In the genomic region with DNA sequence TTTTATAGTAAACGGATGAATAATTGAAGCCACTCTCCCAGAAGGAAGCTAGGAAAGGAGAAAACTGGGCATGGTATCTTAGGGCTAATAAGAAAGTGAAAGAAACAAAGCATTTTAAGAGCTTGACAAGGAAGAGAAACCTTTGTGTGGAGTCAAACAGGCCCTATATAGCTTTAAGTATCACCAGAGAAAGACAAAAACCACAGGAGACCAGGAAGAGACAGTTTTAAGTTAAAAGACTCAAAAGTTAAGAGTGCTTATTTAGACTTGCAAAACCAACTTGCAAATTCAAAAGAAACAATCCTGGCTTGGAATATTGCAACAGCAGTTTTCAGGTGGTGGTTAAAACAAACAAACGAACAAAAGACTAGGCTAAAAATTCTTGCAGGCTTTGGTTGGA, we compare ENCODE assay signal across 12 cellular contexts. TPM values are rescaled to one million over a fixed set of nuclear protein-coding genes. Genes with fewer than 3 reads are reported as not detected.
DNase-seq lines count a peak whose midpoint lies in the region; ATAC-seq and TF ChIP-seq lines count a peak whose summit lies in the region.
"Had no signal": no experiment of that assay in that cellular context is flagged by ENCODE, and none has a peak within 500 bp of the region (broad histone marks: within the 10 kb centered on the region; RNA-seq: fewer than 3 reads in every experiment).

No MANE protein-coding gene starts in this region.

- peaks cover 0 to 3% (median 0%) of the 10 kb centered on the region in 3 donors for H3K9me3 Mint-ChIP-seq in IgD-negative memory B cell

- no peaks in the 10 kb centered on the region for H3K36me3 Mint-ChIP-seq in IgD-negative memory B cell

- H3K4me3 ChIP-seq in GM12864 (ENCODE audit: low read depth, low read length) (peak overlapping the region; percentile 50), iPS-15b (ENCODE audit: low read depth, low read length) (peak overlapping the region; percentile 90)
- H3K4me3 ChIP-seq: gastrocnemius medialis, mucosa of descending colon had no signal

- H3K9me3 ChIP-seq in iPS-15b (ENCODE audit: control insufficient read depth, insufficient read depth, low read length) = no peaks in the 10 kb centered on the region
- H3K9me3 ChIP-seq: gastrocnemius medialis, mucosa of descending colon had no signal

- H3K4me1 ChIP-seq in iPS-15b (ENCODE audit: control insufficient read depth, insufficient read depth, low read length) = peaks cover 51% of the 10 kb centered on the region

- no peaks in the 10 kb centered on the region for H3K36me3 ChIP-seq in iPS-15b (ENCODE audit: control insufficient read depth, insufficient read depth, low read length)
- H3K36me3 ChIP-seq: gastrocnemius medialis had no signal

- no peak for DNase-seq in GM12864 (ENCODE audit: low read depth)
- no peak for DNase-seq in foreskin melanocyte
- DNase-seq in DMS153 (lab: John Stamatoyannopoulos, UW) = no peak
- DNase-seq in ureter (ENCODE audit: low spot score) = no peak
- DNase-seq: CD4-positive, alpha-beta memory T cell; gastrocnemius medialis; mucosa of descending colon; NK-92 treated with Interleukin-12 subunit alpha and Interleukin-12 subunit beta, amount 100 ng/mL, for 24 hours had no signal

- peaks cover 15% of the 10 kb centered on the region for H3K27me3 Mint-ChIP-seq in IgD-negative memory B cell

- peak overlapping the region; percentile 37 for H3K9ac ChIP-seq in iPS-15b (ENCODE audit: low read depth, low read length)

- TF ChIP-seq CTCF in GM12864 (IDR thresholded peaks at IDR 0.05; ENCODE audit: low read depth, low read length, missing control alignments) = no peak

- H3K27me3 ChIP-seq in iPS-15b (ENCODE audit: control insufficient read depth, insufficient read depth, low read length) = no peaks in the 10 kb centered on the region
- H3K27me3 ChIP-seq: gastrocnemius medialis had no signal

- ATAC-seq in GM21515 (IDR thresholded peaks at IDR 0.05; ENCODE audit: unreplicated experiment) (peak; percentile 48), HG02884 (IDR thresholded peaks at IDR 0.05; ENCODE audit: unreplicated experiment) (no peak)
- ATAC-seq: gastrocnemius medialis, mucosa of descending colon had no signal

- peaks cover 9 to 19% (median 17%) of the 10 kb centered on the region in 3 donors for H3K4me1 Mint-ChIP-seq in IgD-negative memory B cell

- H3K27ac Mint-ChIP-seq in IgD-negative memory B cell = no peak overlapping the region

- H3K4me3 Mint-ChIP-seq in IgD-negative memory B cell = peak overlapping the region in 3 of 4 donors; percentile 0 to 54 (median 13)

RNA-seq across cellular contexts. Expression of gene PAK1, which starts 3.4 kb away (rescaled TPM):
- polyA plus RNA-seq in IgD-negative memory B cell = 15.0 TPM
- total RNA-seq in ureter = 56.7 TPM
